Comparison of ENCODE assay signal across 8 cellular contexts in genomic region chr5:81838307-81838906, GRCh38.
A peak's percentile ranks its signal among the peaks of the same experiment; 100 is the strongest.
DNase-seq lines count a peak whose midpoint lies in the region; ATAC-seq and TF ChIP-seq lines count a peak whose summit lies in the region.

No MANE protein-coding gene starts in this region.

- H4K5ac ChIP-seq in H9 (ENCODE audit: insufficient read length, low read depth, low read length) (no peak overlapping the region), mesendoderm (ENCODE audit: low read length) (no peak overlapping the region)

- no peak overlapping the region for H3T11ph ChIP-seq in H9 (ENCODE audit: low read length)

- no peaks in the 10 kb centered on the region for H3K36me3 ChIP-seq in mesendoderm (ENCODE audit: control insufficient read depth, insufficient read depth, low read length)

- no peak overlapping the region for H3K4me3 ChIP-seq in mesendoderm (ENCODE audit: low read length)

- no peak overlapping the region for H2AK5ac ChIP-seq in H9 (ENCODE audit: insufficient read length, low read length)
- H2AK5ac ChIP-seq in mesendoderm (ENCODE audit: low read length): no peak overlapping the region

- H3K4me2 ChIP-seq in H9 (ENCODE audit: insufficient read depth, insufficient read length, low read length) (no peak overlapping the region), mesendoderm (ENCODE audit: low read length) (no peak overlapping the region)

- no peak overlapping the region for H2BK15ac ChIP-seq in H9 (ENCODE audit: low read depth, low read length)
- H2BK15ac ChIP-seq in mesendoderm (replicated peaks; ENCODE audit: low read depth): no peak overlapping the region

- H3K9me3 ChIP-seq in H9 (ENCODE audit: control insufficient read depth, low read depth, low read length): no peaks in the 10 kb centered on the region

- no peak overlapping the region for H4K91ac ChIP-seq in H9 (ENCODE audit: insufficient read length, low read depth, low read length)

- H3K56ac ChIP-seq in H9 (ENCODE audit: insufficient read length, low read depth, low read length) (no peak overlapping the region), mesendoderm (ENCODE audit: low read length) (no peak overlapping the region)

- DNase-seq in activated T-cell treated with anti-CD3 and anti-CD28 coated beads, Interleukin-2, amount 50 U/mL, for 4 hours: peak; percentile 12
- no peak for DNase-seq in activated T-cell treated with anti-CD3 and anti-CD28 coated beads, Interleukin-2, amount 50 U/mL, for 1 hour
- peak; percentile 53 for DNase-seq in H9
- peak; percentile 33 for DNase-seq in NCI-H460 (ENCODE audit: extremely low read depth, low read depth)
- peak; percentile 31 for DNase-seq in central memory CD4-positive, alpha-beta T cell
- peak; percentile 83 for DNase-seq in mesendoderm
- DNase-seq in NCI-H187 treated with DMSO at 0.1 percent for 48 hours (lab: John Stamatoyannopoulos, UW): no peak
- DNase-seq in activated effector memory CD4-positive, alpha-beta T cell treated with Interleukin-2 at 50 U/mL for 16 hours: no peak

- H2BK120ac ChIP-seq in H9 (ENCODE audit: low read depth, low read length, poor library complexity, severe bottlenecking) (no peak overlapping the region), mesendoderm (ENCODE audit: low read depth, low read length) (no peak overlapping the region)

- H3K4ac ChIP-seq in H9 (ENCODE audit: low read depth, low read length) (no peak overlapping the region), mesendoderm (ENCODE audit: low read depth, low read length) (no peak overlapping the region)

- peaks cover 4% of the 10 kb centered on the region for H3K4me1 Mint-ChIP-seq in activated T-cell treated with anti-CD3 and anti-CD28 coated beads, Interleukin-2, amount 50 U/mL, for 4 hours (ENCODE audit: low read depth)
- H3K4me1 Mint-ChIP-seq in H9: peaks cover 22 to 25% of the 10 kb centered on the region in 2 experiments

- H3K9me3 Mint-ChIP-seq in activated T-cell treated with anti-CD3 and anti-CD28 coated beads, Interleukin-2, amount 50 U/mL, for 4 hours: no peaks in the 10 kb centered on the region
- H3K9me3 Mint-ChIP-seq in H9: no peaks in the 10 kb centered on the region

- H3K4me1 ChIP-seq in H9 (ENCODE audit: insufficient read depth, low read length) (no peaks in the 10 kb centered on the region), mesendoderm (ENCODE audit: control insufficient read depth, low read depth, low read length) (no peaks in the 10 kb centered on the region)

- H3K79me2 ChIP-seq in H9 (ENCODE audit: insufficient read depth, low read length) (no peaks in the 10 kb centered on the region), mesendoderm (ENCODE audit: control insufficient read depth, insufficient read depth, low read length) (no peaks in the 10 kb centered on the region)

- no peak overlapping the region for H3K14ac ChIP-seq in H9 (ENCODE audit: insufficient read depth, low read length)

- peak; percentile 69 for TF ChIP-seq CTCF in H9 (conservative IDR thresholded peaks at IDR 0.05)

- H2AFZ ChIP-seq in H9 (ENCODE audit: low read length): no peak overlapping the region

- H2BK5ac ChIP-seq in H9 (ENCODE audit: insufficient read length, low read length): no peak overlapping the region
- no peak overlapping the region for H2BK5ac ChIP-seq in mesendoderm (ENCODE audit: low read length)

- peak; percentile 66 to 72 for ATAC-seq in activated T-cell treated with anti-CD3 and anti-CD28 coated beads, Interleukin-2, amount 50 U/mL, for 4 hours

- H3K27me3 ChIP-seq in H9 (ENCODE audit: insufficient read depth, low read length): no peaks in the 10 kb centered on the region
- no peaks in the 10 kb centered on the region for H3K27me3 ChIP-seq in mesendoderm (ENCODE audit: insufficient read depth, low read length, poor library complexity)

- H4K8ac ChIP-seq in H9 (replicated peaks; ENCODE audit: insufficient read length, low read depth, low read length) (no peak overlapping the region), mesendoderm (ENCODE audit: low read depth, low read length) (no peak overlapping the region)

- H3K36me3 Mint-ChIP-seq in activated T-cell treated with anti-CD3 and anti-CD28 coated beads, Interleukin-2, amount 50 U/mL, for 4 hours (ENCODE audit: insufficient read depth): no peaks in the 10 kb centered on the region
- no peaks in the 10 kb centered on the region for H3K36me3 Mint-ChIP-seq in H9 (ENCODE audit: insufficient read depth in 1 of 3, low read depth in 3 of 3)

- peak overlapping the region in 2 of 3 experiments; percentile 3 to 85; a peak in 2 of 7 replicates for H3K27ac Mint-ChIP-seq in H9

- H3K4me3 Mint-ChIP-seq in activated T-cell treated with anti-CD3 and anti-CD28 coated beads, Interleukin-2, amount 50 U/mL, for 4 hours: no peak overlapping the region
- no peak overlapping the region for H3K4me3 Mint-ChIP-seq in H9

- H3K27ac ChIP-seq in H9 (ENCODE audit: insufficient read length, low read depth, low read length): no peak overlapping the region
- no peak overlapping the region for H3K27ac ChIP-seq in mesendoderm (ENCODE audit: low read depth, low read length)

- H3K9ac ChIP-seq in H9 (ENCODE audit: extremely low read depth, insufficient read length, low read length) (no peak overlapping the region), mesendoderm (ENCODE audit: low read length) (no peak overlapping the region)

- H3K23ac ChIP-seq in H9 (ENCODE audit: insufficient read length, low read depth, low read length) (no peak overlapping the region), mesendoderm (ENCODE audit: low read length) (no peak overlapping the region)

- H3K27me3 Mint-ChIP-seq in activated T-cell treated with anti-CD3 and anti-CD28 coated beads, Interleukin-2, amount 50 U/mL, for 4 hours (ENCODE audit: low read depth): no peaks in the 10 kb centered on the region
- no peaks in the 10 kb centered on the region for H3K27me3 Mint-ChIP-seq in H9 (ENCODE audit: low read depth)

- no peak overlapping the region for H2BK12ac ChIP-seq in H9 (ENCODE audit: insufficient read length, low read depth, low read length)

- no peaks in the 10 kb centered on the region for H3K23me2 ChIP-seq in H9 (ENCODE audit: insufficient read length, low read depth, low read length, poor library complexity, severe bottlenecking)

- H3K18ac ChIP-seq in H9 (ENCODE audit: insufficient read length, low read depth, low read length) (no peak overlapping the region), mesendoderm (ENCODE audit: low read length) (no peak overlapping the region)

- H3K79me1 ChIP-seq in H9 (ENCODE audit: insufficient read depth, low read depth, low read length, poor library complexity, severe bottlenecking) (no peaks in the 10 kb centered on the region), mesendoderm (ENCODE audit: low read length) (no peaks in the 10 kb centered on the region)

- no CpG with 5 or more reads among the region's 2 CpGs for WGBS in H9 (ENCODE audit: extremely low coverage, insufficient read length, low lambda C conversion rate)
- no CpG with 5 or more reads among the region's 2 CpGs for WGBS in mesendoderm (ENCODE audit: extremely low coverage, insufficient coverage, low lambda C conversion rate)

- no peaks in the 10 kb centered on the region for H4K20me1 ChIP-seq in H9 (ENCODE audit: control insufficient read depth, insufficient read depth, insufficient read length)

- H2BK20ac ChIP-seq in H9 (ENCODE audit: low read depth, low read length, poor library complexity, severe bottlenecking): no peak overlapping the region

Comparison
In these comparisons a context has a peak if more than half of its experiments do, and no peak if none do; other contexts are left out.
1. DNase-seq: peak in activated T-cell treated with anti-CD3 and anti-CD28 coated beads, Interleukin-2, amount 50 U/mL, for 4 hours (single experiment), H9 (single experiment), NCI-H460 (single experiment), central memory CD4-positive, alpha-beta T cell (single experiment) and mesendoderm (single experiment); none in activated T-cell treated with anti-CD3 and anti-CD28 coated beads, Interleukin-2, amount 50 U/mL, for 1 hour (single experiment), NCI-H187 treated with DMSO at 0.1 percent for 48 hours (single experiment) and activated effector memory CD4-positive, alpha-beta T cell treated with Interleukin-2 at 50 U/mL for 16 hours (single experiment).